In genomic region chr10:101294109-101294508, GRCh38 we compare ENCODE assay signal across 8 cellular contexts.
"Had no signal": no experiment of that assay in that cellular context is flagged by ENCODE, and none has a peak within 500 bp of the region (broad histone marks: within the 10 kb centered on the region; RNA-seq: fewer than 3 reads in every experiment).

No MANE protein-coding gene starts in this region.

- FAIRE-seq: H54, HTR-8/SVneo had no signal

- ATAC-seq: GM23338 had no signal

- H3K27ac Mint-ChIP-seq: GM23338, H9 had no signal

- H3K27ac ChIP-seq: KMS-11 had no signal

- H3K9me3 Mint-ChIP-seq: GM23338, H9 had no signal

- H3K4me2 ChIP-seq: KMS-11 had no signal

- DNase-seq: H9, HCEC 1CT, IMR-90, KBM-7 had no signal

- H3K9ac ChIP-seq: KMS-11 had no signal
